ENCODE assay signal across 16 cellular contexts in genomic region chr15:73870700-73871408, GRCh38. TPM values are rescaled to one million over a fixed set of nuclear protein-coding genes. Genes with fewer than 3 reads are reported as not detected.
DNase-seq lines count a peak whose midpoint lies in the region; ATAC-seq, FAIRE-seq and TF ChIP-seq lines count a peak whose summit lies in the region.
"Had no signal": no experiment of that assay in that cellular context is flagged by ENCODE, and none has a peak within 500 bp of the region (broad histone marks: within the 10 kb centered on the region; RNA-seq: fewer than 3 reads in every experiment).

No MANE protein-coding gene starts in this region.

- H3K36me3 ChIP-seq in liver (ENCODE audit: control insufficient read depth in 4 of 4, insufficient read depth in 3 of 4, low read depth in 1 of 4, low read length in 3 of 4) (no peaks in the 10 kb centered on the region), HepG2 (replicated peaks in 1 of 2; ENCODE audit: control insufficient read depth in 1 of 2, insufficient read depth in 2 of 2, low read length in 2 of 2) (no peaks in the 10 kb centered on the region), endodermal cell (ENCODE audit: control insufficient read depth, insufficient read depth, low read length) (no peaks in the 10 kb centered on the region)
- H3K36me3 ChIP-seq: esophagus squamous epithelium had no signal

- ATAC-seq in HepG2 (no peak), left lobe of liver (peak; percentile 59), GM21367 (IDR thresholded peaks at IDR 0.05; ENCODE audit: unreplicated experiment) (no peak), GM18511 (IDR thresholded peaks at IDR 0.05; ENCODE audit: unreplicated experiment) (no peak)
- ATAC-seq: activated T-cell treated with anti-CD3 and anti-CD28 coated beads, Interleukin-2, amount 50 U/mL, for 72 hours had no signal

- no peak for TF ChIP-seq POLR2A in HepG2 (IDR thresholded peaks at IDR 0.05; ENCODE audit: insufficient read depth in 1 of 2, low read depth in 2 of 2, low read length in 2 of 2)

- intact Hi-C loops in HepG2 (cut with micrococcal nuclease; ENCODE audit: unreplicated experiment), result no loop called here

- peaks cover 1% of the 10 kb centered on the region for H3K4me1 Mint-ChIP-seq in endodermal cell
- H3K4me1 Mint-ChIP-seq: activated B cell treated with CpG ODN at 0.5 μM for 24 hours had no signal

- H3K4me3 ChIP-seq in liver (ENCODE audit: low read depth in 1 of 3, low read length in 3 of 3), result no peak overlapping the region
- no peak overlapping the region for H3K4me3 ChIP-seq in HepG2 (replicated peaks in 1 of 3; ENCODE audit: insufficient read depth in 1 of 3, low read depth in 2 of 3, low read length in 3 of 3)
- no peak overlapping the region for H3K4me3 ChIP-seq in endodermal cell (ENCODE audit: low read length)
- H3K4me3 ChIP-seq: esophagus squamous epithelium had no signal

- H2AFZ ChIP-seq in HepG2 (ENCODE audit: low read length), result no peak overlapping the region
- H2AFZ ChIP-seq: parathyroid adenoma had no signal

- peaks cover 33% of the 10 kb centered on the region for H3K27me3 Mint-ChIP-seq in endodermal cell (ENCODE audit: insufficient read depth)

- no peaks in the 10 kb centered on the region for H3K27me3 ChIP-seq in liver (ENCODE audit: control insufficient read depth in 4 of 4, insufficient read depth in 4 of 4, low read length in 3 of 4)
- peaks cover 0 to 5% of the 10 kb centered on the region in 2 experiments; a peak in 1 of 5 replicates for H3K27me3 ChIP-seq in HepG2 (ENCODE audit: control insufficient read depth in 1 of 2, insufficient read depth in 2 of 2, low read length in 2 of 2)
- H3K27me3 ChIP-seq in endodermal cell (ENCODE audit: control insufficient read depth, insufficient read depth, low read length, poor library complexity, severe bottlenecking), result peaks cover 33% of the 10 kb centered on the region

- CTCF ChIA-PET in HepG2 (lab: Yijun Ruan, JAX; ENCODE audit: low intra/inter-chr PET ratio, low total read pairs), result no interaction called here

- 55% methylated on average over 17 of the region's 17 CpGs for WGBS in liver
- 50% methylated on average over 15 of the region's 17 CpGs for WGBS in HepG2 (ENCODE audit: low lambda C conversion rate)
- 93 to 100% methylated on average over 8 to 17 of the region's 17 CpGs for WGBS in endodermal cell (ENCODE audit: insufficient coverage in 1 of 2, insufficient read length in 1 of 2), 2 experiments

- no peak overlapping the region for H3K4me3 Mint-ChIP-seq in endodermal cell
- H3K4me3 Mint-ChIP-seq: activated B cell treated with CpG ODN at 0.5 μM for 24 hours; activated T-cell treated with anti-CD3 and anti-CD28 coated beads, Interleukin-2, amount 50 U/mL, for 72 hours had no signal

- in situ Hi-C loops in HepG2 (cut with HindIII; ENCODE audit: extremely low pct_ligation_motif_present, low pct_unique_long_range_greater_than_20kb), result loop anchor here (5.0 kb wide), 1 partner anchor 36 kb away; no protein-coding TSS in a partner anchor

- no peaks in the 10 kb centered on the region for H3K79me2 ChIP-seq in HepG2 (ENCODE audit: insufficient read depth, low read length)
- H3K79me2 ChIP-seq: parathyroid adenoma had no signal

- TF ChIP-seq RAD21 in liver (IDR thresholded peaks at IDR 0.05), result no peak
- no peak for TF ChIP-seq RAD21 in HepG2 (CRISPR knock-in tag; IDR thresholded peaks at IDR 0.05)

- no peak overlapping the region for H3K4me2 ChIP-seq in HepG2 (ENCODE audit: low read depth, low read length)

- no peaks in the 10 kb centered on the region for H4K20me1 ChIP-seq in HepG2 (ENCODE audit: insufficient read depth, low read length)

- no peak overlapping the region for H3K9ac ChIP-seq in liver (ENCODE audit: low read depth in 1 of 2, low read length in 2 of 2)
- H3K9ac ChIP-seq in HepG2 (ENCODE audit: insufficient read depth, low read depth, low read length), result no peak overlapping the region
- H3K9ac ChIP-seq in endodermal cell (ENCODE audit: extremely low read depth, low read length, poor library complexity, severe bottlenecking), result no peak overlapping the region
- H3K9ac ChIP-seq: parathyroid adenoma had no signal

- no peaks in the 10 kb centered on the region for H3K36me3 Mint-ChIP-seq in endodermal cell (ENCODE audit: low read depth)

- TF ChIP-seq EP300 in HepG2 (IDR thresholded peaks at IDR 0.05; ENCODE audit: low read depth in 2 of 2, low read length in 2 of 2), result no peak
- TF ChIP-seq EP300 in HepG2 (CRISPR knock-in tag; IDR thresholded peaks at IDR 0.05; ENCODE audit: borderline replicate concordance), result no peak

- POLR2A ChIA-PET in HepG2 (lab: Yijun Ruan, JAX), result no interaction called here

- H3K27ac ChIP-seq in liver (ENCODE audit: low read depth in 1 of 2, low read length in 2 of 2) (no peak overlapping the region), HepG2 (ENCODE audit: extremely low read length, insufficient read depth, low read length) (no peak overlapping the region), endodermal cell (ENCODE audit: low read depth, low read length) (no peak overlapping the region)
- H3K27ac ChIP-seq: esophagus squamous epithelium, parathyroid adenoma had no signal

- BruUV-seq in HepG2 (replicated peaks; lab: Mats Ljungman, UMichigan), result no TSS peak

- FAIRE-seq in HepG2 (lab: Jason Lieb, UNC), result no peak

- H3K27ac Mint-ChIP-seq in endodermal cell, result no peak overlapping the region
- H3K27ac Mint-ChIP-seq: activated B cell treated with CpG ODN at 0.5 μM for 24 hours; activated T-cell treated with anti-CD3 and anti-CD28 coated beads, Interleukin-2, amount 50 U/mL, for 72 hours had no signal

- DNase-seq in HepG2 (ENCODE audit: low spot score), result no peak
- peak; percentile 28 for DNase-seq in endodermal cell
- DNase-seq in left lobe of liver (ENCODE audit: low spot score), result peak; percentile 46
- no peak for DNase-seq in C1 segment of cervical spinal cord (lab: John Stamatoyannopoulos, UW)
- no peak for DNase-seq in germinal center (ENCODE audit: low spot score)
- DNase-seq: ACHN; activated B cell treated with CpG ODN at 0.5 μM for 24 hours; activated T-cell treated with anti-CD3 and anti-CD28 coated beads, Interleukin-2, amount 50 U/mL, for 72 hours; esophagus squamous epithelium; NCI-H187 treated with DMSO at 0.1 percent for 48 hours; RPMI8226 had no signal

- H3K9me3 ChIP-seq in liver (ENCODE audit: control insufficient read depth in 4 of 4, low read length in 3 of 4), result no peaks in the 10 kb centered on the region
- H3K9me3 ChIP-seq in HepG2 (ENCODE audit: low read length), result no peaks in the 10 kb centered on the region
- H3K9me3 ChIP-seq in endodermal cell (ENCODE audit: control insufficient read depth, low read length), result no peaks in the 10 kb centered on the region
- H3K9me3 ChIP-seq: esophagus squamous epithelium had no signal

- TF ChIP-seq CTCF in liver (IDR thresholded peaks at IDR 0.05; ENCODE audit: low read depth, low read length, missing input control), result no peak
- TF ChIP-seq CTCF in HepG2 (CRISPR knock-in tag; IDR thresholded peaks at IDR 0.05), result no peak
- TF ChIP-seq CTCF in endodermal cell (conservative IDR thresholded peaks at IDR 0.05), result peak; percentile 18

- H3K9me3 Mint-ChIP-seq in endodermal cell, result no peaks in the 10 kb centered on the region
- H3K9me3 Mint-ChIP-seq: activated B cell treated with CpG ODN at 0.5 μM for 24 hours; activated T-cell treated with anti-CD3 and anti-CD28 coated beads, Interleukin-2, amount 50 U/mL, for 72 hours had no signal

- no peaks in the 10 kb centered on the region for H3K4me1 ChIP-seq in liver (ENCODE audit: control insufficient read depth in 4 of 4, insufficient read depth in 4 of 4, low read length in 3 of 4)
- no peaks in the 10 kb centered on the region for H3K4me1 ChIP-seq in HepG2 (ENCODE audit: insufficient read depth, low read length)
- H3K4me1 ChIP-seq in endodermal cell (ENCODE audit: control insufficient read depth, insufficient read depth, low read length), result no peaks in the 10 kb centered on the region
- H3K4me1 ChIP-seq: esophagus squamous epithelium, parathyroid adenoma had no signal

RNA-seq across cellular contexts. Expression of gene TBC1D21, which starts 2.5 kb away (rescaled TPM):
- total RNA-seq in liver (not detected), HepG2 (2016; rRNA removed; fragmentation: Illumina TruSeq; extraction: Trizol) (not detected in 2 replicates), endodermal cell (not detected), left lobe of liver (not detected)
- polyA plus RNA-seq in liver (not detected), HepG2 (2011; rRNA removed) (not detected in 2 replicates)
- not detected in 2 replicates for total RNA-seq in HepG2 (2016; cell fraction: cytosol; rRNA removed; fragmentation: Illumina TruSeq; extraction: Trizol; ENCODE audit: low read depth)
- total RNA-seq in HepG2 (2016; cell fraction: insoluble cytoplasmic fraction; rRNA removed; fragmentation: Illumina TruSeq; extraction: Trizol), result not detected in 2 replicates
- not detected in 2 replicates for total RNA-seq in HepG2 (2016; cell fraction: membrane; rRNA removed; fragmentation: Illumina TruSeq; extraction: Trizol)
- not detected in 2 replicates for total RNA-seq in HepG2 (2016; cell fraction: nucleus; rRNA removed; fragmentation: Illumina TruSeq; extraction: Trizol)
- polyA plus RNA-seq in HepG2 (2011; cell fraction: cytosol; rRNA removed), result not detected in 2 replicates
- not detected in 2 replicates for polyA plus RNA-seq in HepG2 (2011; cell fraction: nucleus; rRNA removed)
- not detected in 2 replicates for polyA plus RNA-seq in HepG2 (2012)
- not detected in 2 replicates for polyA plus RNA-seq in HepG2 (2016; cell fraction: cytosol; fragmentation: Illumina TruSeq; extraction: Trizol; ENCODE audit: low read depth)
- not detected in 2 replicates for polyA plus RNA-seq in HepG2 (2016; cell fraction: insoluble cytoplasmic fraction; fragmentation: Illumina TruSeq; extraction: Trizol; ENCODE audit: low read depth)
- not detected in 2 replicates for polyA plus RNA-seq in HepG2 (2016; cell fraction: membrane; fragmentation: Illumina TruSeq; extraction: Trizol; ENCODE audit: low read depth)
- polyA plus RNA-seq in HepG2 (2016; cell fraction: nucleus; fragmentation: Illumina TruSeq; extraction: Trizol; ENCODE audit: insufficient read depth, low read depth), result not detected in 2 replicates
- not detected in 2 replicates for polyA minus RNA-seq in HepG2 (2011; rRNA and poly(A)+ RNA removed; ENCODE audit: low replicate concordance)
- polyA minus RNA-seq in HepG2 (2011; cell fraction: cytosol; rRNA and poly(A)+ RNA removed), result not detected in 2 replicates
- polyA minus RNA-seq in HepG2 (2011; cell fraction: nucleus; rRNA and poly(A)+ RNA removed), result not detected in 2 replicates
- not detected for polyA plus RNA-seq in endodermal cell (2013, experiment 1 of 2)
- not detected for polyA plus RNA-seq in endodermal cell (2013, experiment 2 of 2)
- total RNA-seq: activated B cell treated with CpG ODN at 0.5 μM for 24 hours; activated T-cell treated with anti-CD3 and anti-CD28 coated beads, Interleukin-2, amount 50 U/mL, for 72 hours; esophagus squamous epithelium; subcutaneous adipose tissue had no signal

RNA-seq across cellular contexts. Expression of gene LOXL1, which starts 55.4 kb away (rescaled TPM):
- total RNA-seq in liver, result 1 to 10 TPM; 1.4 to 2.0 TPM
- under 1 TPM in 1 of 2 donors, not detected in 1; 0.67 TPM for polyA plus RNA-seq in liver
- 0.51 TPM in 1 of 2 replicates, not detected in the other for total RNA-seq in HepG2 (2016; rRNA removed; fragmentation: Illumina TruSeq; extraction: Trizol)
- total RNA-seq in HepG2 (2016; cell fraction: cytosol; rRNA removed; fragmentation: Illumina TruSeq; extraction: Trizol; ENCODE audit: low read depth), result 0.10 TPM in 1 of 2 replicates, not detected in the other
- total RNA-seq in HepG2 (2016; cell fraction: insoluble cytoplasmic fraction; rRNA removed; fragmentation: Illumina TruSeq; extraction: Trizol), result 0.30 and 0.40 TPM in 2 replicates
- total RNA-seq in HepG2 (2016; cell fraction: membrane; rRNA removed; fragmentation: Illumina TruSeq; extraction: Trizol), result 0.46 and 0.69 TPM in 2 replicates
- 0.47 TPM in 1 of 2 replicates, not detected in the other for total RNA-seq in HepG2 (2016; cell fraction: nucleus; rRNA removed; fragmentation: Illumina TruSeq; extraction: Trizol)
- 0.16 and 1.3 TPM in 2 replicates for polyA plus RNA-seq in HepG2 (2011; rRNA removed)
- polyA plus RNA-seq in HepG2 (2011; cell fraction: cytosol; rRNA removed), result 0.58 and 0.69 TPM in 2 replicates
- polyA plus RNA-seq in HepG2 (2011; cell fraction: nucleus; rRNA removed), result 0.35 and 0.80 TPM in 2 replicates
- polyA plus RNA-seq in HepG2 (2012), result not detected in 2 replicates
- polyA plus RNA-seq in HepG2 (2016; cell fraction: cytosol; fragmentation: Illumina TruSeq; extraction: Trizol; ENCODE audit: low read depth), result 0.31 and 0.33 TPM in 2 replicates
- polyA plus RNA-seq in HepG2 (2016; cell fraction: insoluble cytoplasmic fraction; fragmentation: Illumina TruSeq; extraction: Trizol; ENCODE audit: low read depth), result 0.39 TPM in 1 of 2 replicates, not detected in the other
- polyA plus RNA-seq in HepG2 (2016; cell fraction: membrane; fragmentation: Illumina TruSeq; extraction: Trizol; ENCODE audit: low read depth), result 0.41 and 0.76 TPM in 2 replicates
- polyA plus RNA-seq in HepG2 (2016; cell fraction: nucleus; fragmentation: Illumina TruSeq; extraction: Trizol; ENCODE audit: insufficient read depth, low read depth), result 0.92 and 1.1 TPM in 2 replicates
- 0.30 and 1.4 TPM in 2 replicates for polyA minus RNA-seq in HepG2 (2011; rRNA and poly(A)+ RNA removed; ENCODE audit: low replicate concordance)
- polyA minus RNA-seq in HepG2 (2011; cell fraction: cytosol; rRNA and poly(A)+ RNA removed), result 0.26 TPM in 1 of 2 replicates, not detected in the other
- 0.39 TPM in 1 of 2 replicates, not detected in the other for polyA minus RNA-seq in HepG2 (2011; cell fraction: nucleus; rRNA and poly(A)+ RNA removed)
- total RNA-seq in endodermal cell, result 10 to 100 TPM; 21.3 to 31.8 TPM
- 92.7 TPM for polyA plus RNA-seq in endodermal cell (2013, experiment 1 of 2)
- polyA plus RNA-seq in endodermal cell (2013, experiment 2 of 2), result 93.8 TPM
- total RNA-seq in left lobe of liver, result 0.75 TPM

Comparison
In these comparisons a context has a peak if more than half of its experiments do, and no peak if none do; other contexts are left out.
1. DNase-seq: peak in endodermal cell (single experiment) and left lobe of liver (single experiment); none in HepG2 (single experiment), C1 segment of cervical spinal cord (0 of 14) and germinal center (single experiment).
2. RNA of gene LOXL1, which starts 55.4 kb away (total RNA-seq): 21.3 to 31.8 TPM in endodermal cell; 1.4 to 2.0 TPM in liver, 0.75 TPM in left lobe of liver (single experiment) and 0.10 to 0.69 TPM in HepG2; every median in the first group is over 4 times any median in the second.